ENCODE assay signal across 8 cellular contexts in the genomic region with DNA sequence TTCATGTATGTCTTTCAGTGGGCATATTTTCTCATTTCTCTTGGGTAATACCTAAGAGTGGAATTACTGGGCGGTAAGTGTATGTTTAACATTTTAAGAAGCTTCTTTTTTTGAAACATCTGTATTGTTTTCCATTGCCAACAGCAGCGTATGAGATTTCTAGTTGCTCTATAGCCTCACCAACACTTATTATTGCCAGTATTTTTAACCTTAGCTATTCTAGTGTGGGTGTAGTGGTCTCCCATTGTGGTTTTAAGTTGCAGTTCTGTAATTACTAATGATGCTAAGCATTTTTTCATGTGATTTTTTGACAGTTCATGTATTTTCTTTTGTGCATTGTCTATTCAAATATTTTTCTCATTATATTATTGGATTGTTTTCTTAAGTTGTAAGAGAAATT.
"Had no signal": no experiment of that assay in that cellular context is flagged by ENCODE, and none has a peak within 500 bp of the region (broad histone marks: within the 10 kb centered on the region; RNA-seq: fewer than 3 reads in every experiment).

No MANE protein-coding gene starts in this region.

- H3K4me3 ChIP-seq: GM23338 had no signal

- H3K4me2 ChIP-seq: GM23338, KMS-11 had no signal

- H3K9ac ChIP-seq: KMS-11 had no signal

- ATAC-seq: GM23338 had no signal

- DNase-seq: H9, HCEC 1CT, KBM-7 had no signal

- H3K27ac ChIP-seq: KMS-11 had no signal

- FAIRE-seq: H1, H54, HTR-8/SVneo had no signal

- H2AFZ ChIP-seq: GM23338 had no signal
